ENCODE assay signal across 8 cellular contexts in the genomic region with DNA sequence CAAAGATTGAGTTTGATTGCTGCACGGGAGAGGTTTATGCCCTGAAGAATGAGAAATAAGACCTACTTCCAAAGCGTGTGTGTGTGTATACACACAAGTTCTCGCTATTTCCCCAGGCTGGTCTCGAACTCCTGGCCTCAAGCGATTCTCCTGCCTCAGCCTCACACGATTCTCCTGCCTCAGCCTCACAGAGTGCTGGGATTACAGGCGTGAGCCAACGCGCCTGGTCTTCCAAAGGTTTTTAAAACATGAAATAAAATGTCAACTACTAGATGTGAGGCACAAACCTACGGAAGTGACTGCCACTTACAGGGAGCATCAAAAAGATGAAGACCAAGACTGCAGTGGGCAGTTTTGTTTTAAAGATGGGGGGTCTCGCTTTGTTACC. TPM values are rescaled to one million over a fixed set of nuclear protein-coding genes. Genes with fewer than 3 reads are reported as not detected.
A peak's percentile ranks its signal among the peaks of the same experiment; 100 is the strongest.
DNase-seq lines count a peak whose midpoint lies in the region; ATAC-seq, FAIRE-seq and TF ChIP-seq lines count a peak whose summit lies in the region.

No MANE protein-coding gene starts in this region.

- no peak overlapping the region for H2BK15ac ChIP-seq in mesenchymal stem cell (ENCODE audit: low read depth, poor library complexity, severe bottlenecking)

- no peak for TF ChIP-seq POLR2A in upper lobe of left lung (IDR thresholded peaks at IDR 0.05)

- H2BK12ac ChIP-seq in mesenchymal stem cell (ENCODE audit: low read length in 2 of 2) = no peak overlapping the region

- peaks cover 10% of the 10 kb centered on the region for H3K36me3 ChIP-seq in left ventricle myocardium inferior
- peaks cover 0 to 30% of the 10 kb centered on the region in 2 experiments for H3K36me3 ChIP-seq in mesenchymal stem cell (ENCODE audit: control insufficient read depth in 1 of 2, insufficient read depth in 2 of 2, low read depth in 1 of 2, low read length in 2 of 2)
- peaks cover 0 to 6% (median 1%) of the 10 kb centered on the region in 4 donors for H3K36me3 ChIP-seq in upper lobe of left lung

- no peaks in the 10 kb centered on the region for H3K9me3 Mint-ChIP-seq in activated naive CD8-positive, alpha-beta T cell treated with anti-CD3 and anti-CD28 coated beads, Interleukin-2, amount 50 U/mL, for 24 hours

- intact Hi-C loops in left ventricle myocardium inferior (cut with micrococcal nuclease) (no loop called here), left ventricle myocardium superior (cut with micrococcal nuclease) (loop anchor here (10.0 kb wide), 1 partner anchor 52 kb away; no protein-coding TSS in a partner anchor)

- DNase-seq in left ventricle myocardium inferior (no peak), left ventricle myocardium superior (no peak), mesenchymal stem cell (no peak), upper lobe of left lung (no peak), NCI-H2171 treated with DMSO at 0.1 percent for 48 hours (lab: John Stamatoyannopoulos, UW) (no peak), HTR-8/SVneo (ENCODE audit: insufficient read length, low spot score) (no peak)
- no peak for DNase-seq in activated naive CD8-positive, alpha-beta T cell treated with anti-CD3 and anti-CD28 coated beads, Interleukin-2, amount 50 U/mL, for 24 hours

- H3K27me3 ChIP-seq in left ventricle myocardium inferior (ENCODE audit: low read depth) (no peaks in the 10 kb centered on the region), mesenchymal stem cell (ENCODE audit: control insufficient read depth in 1 of 2, insufficient read depth in 1 of 2, low read length in 2 of 2) (no peaks in the 10 kb centered on the region), upper lobe of left lung (no peaks in the 10 kb centered on the region)

- H3K4me2 ChIP-seq in mesenchymal stem cell (ENCODE audit: low read length, poor library complexity, severe bottlenecking) = peak overlapping the region; percentile 84

- peaks cover 32% of the 10 kb centered on the region for H3K4me1 Mint-ChIP-seq in activated naive CD8-positive, alpha-beta T cell treated with anti-CD3 and anti-CD28 coated beads, Interleukin-2, amount 50 U/mL, for 24 hours

- peaks cover 9% of the 10 kb centered on the region for H3K4me1 ChIP-seq in left ventricle myocardium inferior
- peaks cover 1% of the 10 kb centered on the region for H3K4me1 ChIP-seq in mesenchymal stem cell (ENCODE audit: control insufficient read depth, insufficient read depth, low read depth, low read length)
- peaks cover 0 to 13% (median 2%) of the 10 kb centered on the region in 4 donors for H3K4me1 ChIP-seq in upper lobe of left lung

- H3K27ac ChIP-seq in left ventricle myocardium inferior (replicated peaks) = no peak overlapping the region
- no peak overlapping the region for H3K27ac ChIP-seq in mesenchymal stem cell (ENCODE audit: low read length, poor library complexity, severe bottlenecking)
- H3K27ac ChIP-seq in upper lobe of left lung = no peak overlapping the region

- H2AFZ ChIP-seq in mesenchymal stem cell (ENCODE audit: low read depth, low read length) = peak overlapping the region; percentile 71

- H3K9ac ChIP-seq in mesenchymal stem cell (ENCODE audit: low read length) = peak overlapping the region; percentile 98

- H4K8ac ChIP-seq in mesenchymal stem cell (ENCODE audit: low read length) = peak overlapping the region; percentile 97

- H3K36me3 Mint-ChIP-seq in activated naive CD8-positive, alpha-beta T cell treated with anti-CD3 and anti-CD28 coated beads, Interleukin-2, amount 50 U/mL, for 24 hours (ENCODE audit: low read depth) = peaks cover 13% of the 10 kb centered on the region

- no peak overlapping the region for H2BK5ac ChIP-seq in mesenchymal stem cell (ENCODE audit: low read depth, low read length, poor library complexity, severe bottlenecking)

- no peak overlapping the region for H3K23ac ChIP-seq in mesenchymal stem cell (ENCODE audit: low read length in 2 of 2)

- no peak overlapping the region for H2BK120ac ChIP-seq in mesenchymal stem cell (ENCODE audit: low read depth, low read length)

- H3K4me3 ChIP-seq in left ventricle myocardium inferior (peak overlapping the region; percentile 78), mesenchymal stem cell (ENCODE audit: insufficient read depth in 1 of 2, low read depth in 1 of 2, low read length in 2 of 2) (peak overlapping the region in 1 of 2 experiments; percentile 96), upper lobe of left lung (peak overlapping the region in 3 of 4 donors; percentile 83 to 95 (median 87))

- peak overlapping the region; percentile 95 for H3K4me3 Mint-ChIP-seq in activated naive CD8-positive, alpha-beta T cell treated with anti-CD3 and anti-CD28 coated beads, Interleukin-2, amount 50 U/mL, for 24 hours

- peak overlapping the region; percentile 97 for H3K27ac Mint-ChIP-seq in activated naive CD8-positive, alpha-beta T cell treated with anti-CD3 and anti-CD28 coated beads, Interleukin-2, amount 50 U/mL, for 24 hours

- H4K91ac ChIP-seq in mesenchymal stem cell (ENCODE audit: low read length) = peak overlapping the region; percentile 35

- no peaks in the 10 kb centered on the region for H3K9me3 ChIP-seq in left ventricle myocardium inferior (replicated peaks)
- no peaks in the 10 kb centered on the region for H3K9me3 ChIP-seq in mesenchymal stem cell (ENCODE audit: control insufficient read depth, low read length)
- H3K9me3 ChIP-seq in upper lobe of left lung = no peaks in the 10 kb centered on the region

- H2AK5ac ChIP-seq in mesenchymal stem cell (ENCODE audit: low read length, severe bottlenecking) = no peak overlapping the region

- no peak overlapping the region for H3K14ac ChIP-seq in mesenchymal stem cell (ENCODE audit: low read length in 2 of 2)

- ATAC-seq in left ventricle myocardium superior = no peak
- ATAC-seq in activated naive CD8-positive, alpha-beta T cell treated with anti-CD3 and anti-CD28 coated beads, Interleukin-2, amount 50 U/mL, for 24 hours = no peak
- no peak for ATAC-seq in upper lobe of left lung (ENCODE audit: low FRiP score in 2 of 2)
- ATAC-seq in HG02981 (IDR thresholded peaks at IDR 0.05; ENCODE audit: unreplicated experiment) = no peak

- H3K79me1 ChIP-seq in mesenchymal stem cell (replicated peaks; ENCODE audit: low read length, poor library complexity, severe bottlenecking) = peaks cover 7% of the 10 kb centered on the region

- H3K27me3 Mint-ChIP-seq in activated naive CD8-positive, alpha-beta T cell treated with anti-CD3 and anti-CD28 coated beads, Interleukin-2, amount 50 U/mL, for 24 hours = no peaks in the 10 kb centered on the region

- WGBS in mesenchymal stem cell = 82% methylated on average over 11 of the region's 11 CpGs
- 82 to 85% methylated on average over 11 of the region's 11 CpGs for whole genome bisulfite sequencing in upper lobe of left lung, 2 donors

- FAIRE-seq in HTR-8/SVneo (lab: Jason Lieb, UNC) = no peak

- peak overlapping the region in 1 of 2 experiments; percentile 75 for H3K4ac ChIP-seq in mesenchymal stem cell (ENCODE audit: low read depth in 1 of 2, low read length in 2 of 2)

- TF ChIP-seq CTCF in left ventricle myocardium inferior (IDR thresholded peaks at IDR 0.05; ENCODE audit: borderline replicate concordance) (no peak), upper lobe of left lung (IDR thresholded peaks at IDR 0.05) (no peak)

- TF ChIP-seq EP300 in upper lobe of left lung (IDR thresholded peaks at IDR 0.05) = no peak

- H3K18ac ChIP-seq in mesenchymal stem cell (ENCODE audit: low read depth in 1 of 2, low read length in 2 of 2) = no peak overlapping the region

RNA-seq across cellular contexts. Expression of a gene that starts 0.6 kb away (rescaled TPM):
- total RNA-seq in left ventricle myocardium inferior = 37.2 TPM
- total RNA-seq in left ventricle myocardium superior = 31.2 TPM
- 81.2 TPM for polyA plus RNA-seq in mesenchymal stem cell (2013, experiment 1 of 2)
- polyA plus RNA-seq in mesenchymal stem cell (2013, experiment 2 of 2) = 80.6 TPM
- 100 to 1,000 TPM in 2 of 6 donors, 10 to 100 TPM in 4; 20.5 to 114 (median 46.5) TPM for total RNA-seq in upper lobe of left lung

RNA-seq across cellular contexts. Expression of a gene that starts 57.5 kb away (rescaled TPM):
- 20.6 TPM for total RNA-seq in left ventricle myocardium inferior
- total RNA-seq in left ventricle myocardium superior = 15.3 TPM
- 26.9 TPM for polyA plus RNA-seq in mesenchymal stem cell (2013, experiment 1 of 2)
- 27.4 TPM for polyA plus RNA-seq in mesenchymal stem cell (2013, experiment 2 of 2)
- total RNA-seq in upper lobe of left lung = 10 to 100 TPM in 4 of 6 donors, 1 to 10 TPM in 2; 2.8 to 17.9 (median 14.8) TPM

RNA-seq across cellular contexts. Expression of a gene that starts 57.6 kb away (rescaled TPM):
- total RNA-seq in left ventricle myocardium inferior = 0.33 TPM
- total RNA-seq in left ventricle myocardium superior = 0.47 TPM
- polyA plus RNA-seq in mesenchymal stem cell (2013, experiment 1 of 2) = 2.6 TPM
- 2.5 TPM for polyA plus RNA-seq in mesenchymal stem cell (2013, experiment 2 of 2)
- total RNA-seq in upper lobe of left lung = 1 to 10 TPM in 5 of 6 donors, not detected in 1; 1.2 to 3.8 (median 1.8) TPM
